In the genomic region with DNA sequence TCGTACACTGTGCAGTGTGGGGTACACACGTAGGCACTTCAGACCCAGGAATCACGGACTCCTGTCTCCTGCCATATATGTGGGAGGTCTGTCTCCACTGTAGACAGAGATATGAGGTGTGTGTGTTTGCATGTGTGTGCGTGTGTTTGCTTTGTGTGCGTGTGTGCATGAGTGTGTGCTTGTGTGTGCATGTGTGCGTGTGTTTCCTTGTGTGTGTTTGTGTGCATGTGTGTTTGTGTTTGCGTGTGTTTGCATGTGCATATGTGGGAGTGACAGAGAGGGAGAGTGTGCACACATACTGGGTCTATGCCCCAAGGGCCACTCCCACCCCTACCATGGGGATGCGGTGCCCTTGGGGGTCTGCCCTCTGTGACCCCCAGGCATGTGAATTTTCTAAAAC, we compare ENCODE assay signal across 16 cellular contexts.
DNase-seq lines count a peak whose midpoint lies in the region; ATAC-seq and TF ChIP-seq lines count a peak whose summit lies in the region.
"Had no signal": no experiment of that assay in that cellular context is flagged by ENCODE, and none has a peak within 500 bp of the region (broad histone marks: within the 10 kb centered on the region; RNA-seq: fewer than 3 reads in every experiment).

No MANE protein-coding gene starts in this region.

- peak overlapping the region; percentile 15 for H3K27ac Mint-ChIP-seq in endodermal cell
- H3K27ac Mint-ChIP-seq in osteocyte (ENCODE audit: unreplicated experiment) = peak overlapping the region; percentile 72

- H3K4me3 Mint-ChIP-seq in endodermal cell (no peak overlapping the region), osteocyte (ENCODE audit: unreplicated experiment) (peak overlapping the region; percentile 18)

- CTCF ChIA-PET in AG04450 (lab: Charles Lee) (no interaction called here), RWPE1 (lab: Yijun Ruan, JAX) (no interaction called here)

- DNase-seq in AG04450 (ENCODE audit: low read depth, low spot score) (no peak), RWPE1 (ENCODE audit: low spot score) (no peak), endodermal cell (no peak), osteocyte (ENCODE audit: extremely low spot score, unreplicated experiment) (no peak), NCI-H69 (lab: John Stamatoyannopoulos, UW) (no peak), NCI-H748 (lab: John Stamatoyannopoulos, UW; ENCODE audit: unreplicated experiment) (no peak), kidney glomerular epithelial cell (lab: John Stamatoyannopoulos, UW) (no peak)
- DNase-seq: activated naive CD4-positive, alpha-beta T cell treated with Interleukin-2 at 50 U/mL for 16 hours; Calu3; erythroblast; NCI-H1930; NCI-H524; T-helper 1 cell had no signal

- no peak for ATAC-seq in GM19455 (IDR thresholded peaks at IDR 0.05; ENCODE audit: unreplicated experiment)

- WGBS in endodermal cell (ENCODE audit: insufficient coverage in 1 of 2, insufficient read length in 1 of 2), 2 experiments = 89 to 90% methylated on average over 3 to 8 of the region's 8 CpGs

- H3K4me3 ChIP-seq in AG04450 (ENCODE audit: low read depth, low read length) (0 out of 2 replicates have a peak overlapping the region, but pooled peaks have one; percentile 4), endodermal cell (ENCODE audit: low read length) (no peak overlapping the region)

- TF ChIP-seq CTCF in AG04450 (IDR thresholded peaks at IDR 0.05; ENCODE audit: low read depth, low read length) = no peak
- no peak for TF ChIP-seq CTCF in RWPE1 (conservative IDR thresholded peaks at IDR 0.05; ENCODE audit: low read depth)
- TF ChIP-seq CTCF in endodermal cell (conservative IDR thresholded peaks at IDR 0.05) = no peak
- no peak for TF ChIP-seq CTCF in osteocyte (IDR thresholded peaks at IDR 0.05)

- H3K36me3 Mint-ChIP-seq in endodermal cell (ENCODE audit: low read depth) (no peaks in the 10 kb centered on the region), osteocyte (ENCODE audit: unreplicated experiment) (no peaks in the 10 kb centered on the region)

- H3K27me3 Mint-ChIP-seq in endodermal cell (ENCODE audit: insufficient read depth) (no peaks in the 10 kb centered on the region), osteocyte (ENCODE audit: unreplicated experiment) (no peaks in the 10 kb centered on the region)

- POLR2A ChIA-PET in AG04450 (lab: Yijun Ruan, JAX) (no interaction called here), RWPE1 (lab: Yijun Ruan, JAX; ENCODE audit: low non-redundant PET) (interaction anchor here (0.7 kb wide), 1 partner anchor 40 kb away, joined by 3 read pairs; no protein-coding TSS in a partner anchor)

- H3K9me3 ChIP-seq in AG04450 (ENCODE audit: control insufficient read depth, insufficient read depth, low read length) (no peaks in the 10 kb centered on the region; the same call in 1 of the 2 replicates), endodermal cell (ENCODE audit: control insufficient read depth, low read length) (no peaks in the 10 kb centered on the region)
- H3K9me3 ChIP-seq: heart left ventricle, thoracic aorta had no signal

- H3K4me1 Mint-ChIP-seq in endodermal cell (peaks cover 19% of the 10 kb centered on the region), osteocyte (ENCODE audit: unreplicated experiment) (peaks cover 28% of the 10 kb centered on the region)

- peak overlapping the region; percentile 99 for H3K27ac ChIP-seq in AG04450 (ENCODE audit: low read depth, low read length)
- H3K27ac ChIP-seq in RWPE1 = peak overlapping the region; percentile 97
- peak overlapping the region; percentile 88 for H3K27ac ChIP-seq in endodermal cell (ENCODE audit: low read depth, low read length)
- H3K27ac ChIP-seq: thoracic aorta had no signal

- no peaks in the 10 kb centered on the region for H3K36me3 ChIP-seq in endodermal cell (ENCODE audit: control insufficient read depth, insufficient read depth, low read length)
- H3K36me3 ChIP-seq: heart left ventricle, thoracic aorta had no signal

- H3K27me3 ChIP-seq in AG04450 (ENCODE audit: control insufficient read depth, insufficient read depth, low read length) = peaks cover 2% of the 10 kb centered on the region
- no peaks in the 10 kb centered on the region for H3K27me3 ChIP-seq in endodermal cell (ENCODE audit: control insufficient read depth, insufficient read depth, low read length, poor library complexity, severe bottlenecking)
- H3K27me3 ChIP-seq: heart left ventricle had no signal

- H3K9ac ChIP-seq in endodermal cell (ENCODE audit: extremely low read depth, low read length, poor library complexity, severe bottlenecking) = no peak overlapping the region

- H3K4me1 ChIP-seq in endodermal cell (ENCODE audit: control insufficient read depth, insufficient read depth, low read length) = peaks cover 12% of the 10 kb centered on the region

- peaks cover under 1% of the 10 kb centered on the region for H3K9me3 Mint-ChIP-seq in endodermal cell
- no peaks in the 10 kb centered on the region for H3K9me3 Mint-ChIP-seq in osteocyte (ENCODE audit: unreplicated experiment)
